In genomic region chr17:41874293-41874670, GRCh38 we compare ENCODE assay signal across 9 cellular contexts. TPM values are rescaled to one million over a fixed set of nuclear protein-coding genes. Genes with fewer than 3 reads are reported as not detected.
"Had no signal": no experiment of that assay in that cellular context is flagged by ENCODE, and none has a peak within 500 bp of the region (broad histone marks: within the 10 kb centered on the region; RNA-seq: fewer than 3 reads in every experiment).

No MANE protein-coding gene starts in this region.

RNA-seq across cellular contexts. Expression of gene KLHL10, which starts 36.7 kb away (rescaled TPM):
- total RNA-seq: activated CD4-positive, alpha-beta T cell treated with anti-CD3 and anti-CD28 coated beads, Interleukin-2, amount 10 ng/mL, durations not matched to agents 24 days and 14 days; activated CD8-positive, alpha-beta memory T cell treated with anti-CD3 and anti-CD28 coated beads, Interleukin-2, amount 10 ng/mL, durations not matched to agents 7 days and 5 days; activated CD8-positive, alpha-beta T cell treated with anti-CD3 and anti-CD28 coated beads, Interleukin-2, amount 10 ng/mL, durations not matched to agents 7 days and 5 days; activated naive CD8-positive, alpha-beta T cell treated with anti-CD3 and anti-CD28 coated beads, Interleukin-2, amount 10 ng/mL, durations not matched to agents 7 days and 5 days; astrocyte; chondrocyte; dermis blood vessel endothelial cell; T-helper 1 cell treated with Interleukin-12 subunit alpha and Interleukin-12 subunit beta and Interleukin-4 antibody, amounts not matched to agents 30 ng/mL and 1 ng/mL, for 36 hours had no signal
- polyA plus RNA-seq: foreskin keratinocyte had no signal
